In genomic region chr16:10646581-10647263, GRCh38 we compare ENCODE assay signal across 1 cellular context.
TF ChIP-seq lines count a peak whose summit lies in the region.

No MANE protein-coding gene starts in this region.

TF ChIP-seq in HepG2, 621 proteins besides CTCF, POLR2A, EP300 and RAD21 (continued from another document):
- TF ChIP-seq NR1H2 (CRISPR knock-in tag; IDR thresholded peaks at IDR 0.05; ENCODE audit: borderline replicate concordance, low read depth) = no peak
- 0 out of 2 replicates have a peak, but pooled peaks have one; percentile 15 for TF ChIP-seq TEAD2 (CRISPR knock-in tag; IDR thresholded peaks at IDR 0.05)
- TF ChIP-seq SNAPC2 (CRISPR knock-in tag; IDR thresholded peaks at IDR 0.05) = peak; percentile 51; the same call in 1 of the 2 replicates
